1 cellular context compared by ENCODE assay signal in the genomic region with DNA sequence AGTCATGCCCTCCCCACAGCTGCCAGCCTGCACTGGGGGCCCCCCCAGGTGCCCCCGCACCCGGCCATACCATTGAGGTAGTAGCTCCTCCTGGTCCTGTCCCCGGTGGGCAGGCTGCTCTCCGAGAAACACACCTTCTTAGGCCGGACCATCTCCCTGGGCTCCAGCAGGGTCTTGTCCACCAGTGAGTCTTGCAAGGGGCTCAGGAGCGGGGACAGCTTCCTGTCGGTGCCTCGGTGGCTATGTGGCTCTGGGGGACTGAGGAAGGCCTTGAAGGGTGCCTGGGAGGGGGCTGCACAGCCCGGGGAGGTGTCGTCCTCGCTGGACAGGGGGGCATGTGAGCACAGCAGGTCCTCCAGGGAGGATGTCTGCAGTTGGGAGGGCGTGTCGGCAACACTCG.
TF ChIP-seq lines count a peak whose summit lies in the region.

No MANE protein-coding gene starts in this region.

TF ChIP-seq in K562, 482 proteins besides CTCF, POLR2A, EP300 and RAD21 (continued from another document):
- TF ChIP-seq, protein P1, sequence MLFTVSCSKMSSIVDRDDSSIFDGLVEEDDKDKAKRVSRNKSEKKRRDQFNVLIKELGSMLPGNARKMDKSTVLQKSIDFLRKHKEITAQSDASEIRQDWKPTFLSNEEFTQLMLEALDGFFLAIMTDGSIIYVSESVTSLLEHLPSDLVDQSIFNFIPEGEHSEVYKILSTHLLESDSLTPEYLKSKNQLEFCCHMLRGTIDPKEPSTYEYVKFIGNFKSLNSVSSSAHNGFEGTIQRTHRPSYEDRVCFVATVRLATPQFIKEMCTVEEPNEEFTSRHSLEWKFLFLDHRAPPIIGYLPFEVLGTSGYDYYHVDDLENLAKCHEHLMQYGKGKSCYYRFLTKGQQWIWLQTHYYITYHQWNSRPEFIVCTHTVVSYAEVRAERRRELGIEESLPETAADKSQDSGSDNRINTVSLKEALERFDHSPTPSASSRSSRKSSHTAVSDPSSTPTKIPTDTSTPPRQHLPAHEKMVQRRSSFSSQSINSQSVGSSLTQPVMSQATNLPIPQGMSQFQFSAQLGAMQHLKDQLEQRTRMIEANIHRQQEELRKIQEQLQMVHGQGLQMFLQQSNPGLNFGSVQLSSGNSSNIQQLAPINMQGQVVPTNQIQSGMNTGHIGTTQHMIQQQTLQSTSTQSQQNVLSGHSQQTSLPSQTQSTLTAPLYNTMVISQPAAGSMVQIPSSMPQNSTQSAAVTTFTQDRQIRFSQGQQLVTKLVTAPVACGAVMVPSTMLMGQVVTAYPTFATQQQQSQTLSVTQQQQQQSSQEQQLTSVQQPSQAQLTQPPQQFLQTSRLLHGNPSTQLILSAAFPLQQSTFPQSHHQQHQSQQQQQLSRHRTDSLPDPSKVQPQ (CRISPR knock-in tag; IDR thresholded peaks at IDR 0.05; ENCODE audit: borderline replicate concordance) = no peak
- TF ChIP-seq, protein P2, sequence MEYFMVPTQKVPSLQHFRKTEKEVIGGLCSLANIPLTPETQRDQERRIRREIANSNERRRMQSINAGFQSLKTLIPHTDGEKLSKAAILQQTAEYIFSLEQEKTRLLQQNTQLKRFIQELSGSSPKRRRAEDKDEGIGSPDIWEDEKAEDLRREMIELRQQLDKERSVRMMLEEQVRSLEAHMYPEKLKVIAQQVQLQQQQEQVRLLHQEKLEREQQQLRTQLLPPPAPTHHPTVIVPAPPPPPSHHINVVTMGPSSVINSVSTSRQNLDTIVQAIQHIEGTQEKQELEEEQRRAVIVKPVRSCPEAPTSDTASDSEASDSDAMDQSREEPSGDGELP (CRISPR knock-in tag; IDR thresholded peaks at IDR 0.05; ENCODE audit: borderline replicate concordance) = no peak
- TF ChIP-seq SRSF7 (optimal IDR thresholded peaks at IDR 0.05; ENCODE audit: low read depth, low read length) = no peak
TF ChIP-seq in K562: peak in this region for 2.
